Comparison of ENCODE assay signal across 1 cellular context in the genomic region with DNA sequence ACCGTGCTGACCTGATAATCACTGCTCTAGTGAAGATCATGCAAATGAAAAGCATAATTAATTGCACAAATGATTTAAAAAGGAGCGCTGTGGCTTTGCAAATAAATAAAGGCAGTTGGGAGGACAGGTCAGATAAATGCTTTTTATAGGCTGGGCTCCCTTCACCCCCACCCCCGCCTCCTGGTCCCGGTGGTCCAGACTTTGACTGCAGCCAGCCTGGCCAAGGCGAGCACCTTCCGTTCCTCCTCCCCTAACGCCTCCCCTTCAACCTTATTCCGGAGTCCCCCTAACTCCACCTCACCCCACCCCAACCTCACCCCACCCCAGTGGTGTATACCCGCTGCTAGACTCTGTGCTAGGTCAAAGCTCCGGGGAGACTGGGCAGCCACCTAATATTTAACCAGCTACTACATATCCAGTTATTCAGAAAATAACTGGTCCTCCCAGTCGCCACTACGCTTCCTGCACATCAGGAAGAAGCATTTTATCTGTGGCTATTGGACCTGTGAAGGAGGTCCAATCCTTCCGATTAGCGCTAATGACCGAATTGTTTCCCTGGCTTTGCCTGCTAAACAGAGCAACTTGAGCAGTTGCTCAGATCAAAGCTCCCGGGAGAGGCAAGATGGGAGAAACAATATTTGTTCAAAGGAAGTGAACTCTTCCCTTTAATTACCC.
TF ChIP-seq lines count a peak whose summit lies in the region.

No MANE protein-coding gene starts in this region.

TF ChIP-seq in K562, 482 proteins besides CTCF, POLR2A, EP300 and RAD21:
- no peak for TF ChIP-seq POLR3G (IDR thresholded peaks at IDR 0.05; ENCODE audit: extremely low read depth, insufficient read length, insufficient replicate concordance)
- no peak for TF ChIP-seq HOXB6 (CRISPR knock-in tag; IDR thresholded peaks at IDR 0.05; ENCODE audit: borderline replicate concordance)
- no peak for TF ChIP-seq ZNF766 (CRISPR knock-in tag; conservative IDR thresholded peaks at IDR 0.05)
- TF ChIP-seq, protein P1, sequence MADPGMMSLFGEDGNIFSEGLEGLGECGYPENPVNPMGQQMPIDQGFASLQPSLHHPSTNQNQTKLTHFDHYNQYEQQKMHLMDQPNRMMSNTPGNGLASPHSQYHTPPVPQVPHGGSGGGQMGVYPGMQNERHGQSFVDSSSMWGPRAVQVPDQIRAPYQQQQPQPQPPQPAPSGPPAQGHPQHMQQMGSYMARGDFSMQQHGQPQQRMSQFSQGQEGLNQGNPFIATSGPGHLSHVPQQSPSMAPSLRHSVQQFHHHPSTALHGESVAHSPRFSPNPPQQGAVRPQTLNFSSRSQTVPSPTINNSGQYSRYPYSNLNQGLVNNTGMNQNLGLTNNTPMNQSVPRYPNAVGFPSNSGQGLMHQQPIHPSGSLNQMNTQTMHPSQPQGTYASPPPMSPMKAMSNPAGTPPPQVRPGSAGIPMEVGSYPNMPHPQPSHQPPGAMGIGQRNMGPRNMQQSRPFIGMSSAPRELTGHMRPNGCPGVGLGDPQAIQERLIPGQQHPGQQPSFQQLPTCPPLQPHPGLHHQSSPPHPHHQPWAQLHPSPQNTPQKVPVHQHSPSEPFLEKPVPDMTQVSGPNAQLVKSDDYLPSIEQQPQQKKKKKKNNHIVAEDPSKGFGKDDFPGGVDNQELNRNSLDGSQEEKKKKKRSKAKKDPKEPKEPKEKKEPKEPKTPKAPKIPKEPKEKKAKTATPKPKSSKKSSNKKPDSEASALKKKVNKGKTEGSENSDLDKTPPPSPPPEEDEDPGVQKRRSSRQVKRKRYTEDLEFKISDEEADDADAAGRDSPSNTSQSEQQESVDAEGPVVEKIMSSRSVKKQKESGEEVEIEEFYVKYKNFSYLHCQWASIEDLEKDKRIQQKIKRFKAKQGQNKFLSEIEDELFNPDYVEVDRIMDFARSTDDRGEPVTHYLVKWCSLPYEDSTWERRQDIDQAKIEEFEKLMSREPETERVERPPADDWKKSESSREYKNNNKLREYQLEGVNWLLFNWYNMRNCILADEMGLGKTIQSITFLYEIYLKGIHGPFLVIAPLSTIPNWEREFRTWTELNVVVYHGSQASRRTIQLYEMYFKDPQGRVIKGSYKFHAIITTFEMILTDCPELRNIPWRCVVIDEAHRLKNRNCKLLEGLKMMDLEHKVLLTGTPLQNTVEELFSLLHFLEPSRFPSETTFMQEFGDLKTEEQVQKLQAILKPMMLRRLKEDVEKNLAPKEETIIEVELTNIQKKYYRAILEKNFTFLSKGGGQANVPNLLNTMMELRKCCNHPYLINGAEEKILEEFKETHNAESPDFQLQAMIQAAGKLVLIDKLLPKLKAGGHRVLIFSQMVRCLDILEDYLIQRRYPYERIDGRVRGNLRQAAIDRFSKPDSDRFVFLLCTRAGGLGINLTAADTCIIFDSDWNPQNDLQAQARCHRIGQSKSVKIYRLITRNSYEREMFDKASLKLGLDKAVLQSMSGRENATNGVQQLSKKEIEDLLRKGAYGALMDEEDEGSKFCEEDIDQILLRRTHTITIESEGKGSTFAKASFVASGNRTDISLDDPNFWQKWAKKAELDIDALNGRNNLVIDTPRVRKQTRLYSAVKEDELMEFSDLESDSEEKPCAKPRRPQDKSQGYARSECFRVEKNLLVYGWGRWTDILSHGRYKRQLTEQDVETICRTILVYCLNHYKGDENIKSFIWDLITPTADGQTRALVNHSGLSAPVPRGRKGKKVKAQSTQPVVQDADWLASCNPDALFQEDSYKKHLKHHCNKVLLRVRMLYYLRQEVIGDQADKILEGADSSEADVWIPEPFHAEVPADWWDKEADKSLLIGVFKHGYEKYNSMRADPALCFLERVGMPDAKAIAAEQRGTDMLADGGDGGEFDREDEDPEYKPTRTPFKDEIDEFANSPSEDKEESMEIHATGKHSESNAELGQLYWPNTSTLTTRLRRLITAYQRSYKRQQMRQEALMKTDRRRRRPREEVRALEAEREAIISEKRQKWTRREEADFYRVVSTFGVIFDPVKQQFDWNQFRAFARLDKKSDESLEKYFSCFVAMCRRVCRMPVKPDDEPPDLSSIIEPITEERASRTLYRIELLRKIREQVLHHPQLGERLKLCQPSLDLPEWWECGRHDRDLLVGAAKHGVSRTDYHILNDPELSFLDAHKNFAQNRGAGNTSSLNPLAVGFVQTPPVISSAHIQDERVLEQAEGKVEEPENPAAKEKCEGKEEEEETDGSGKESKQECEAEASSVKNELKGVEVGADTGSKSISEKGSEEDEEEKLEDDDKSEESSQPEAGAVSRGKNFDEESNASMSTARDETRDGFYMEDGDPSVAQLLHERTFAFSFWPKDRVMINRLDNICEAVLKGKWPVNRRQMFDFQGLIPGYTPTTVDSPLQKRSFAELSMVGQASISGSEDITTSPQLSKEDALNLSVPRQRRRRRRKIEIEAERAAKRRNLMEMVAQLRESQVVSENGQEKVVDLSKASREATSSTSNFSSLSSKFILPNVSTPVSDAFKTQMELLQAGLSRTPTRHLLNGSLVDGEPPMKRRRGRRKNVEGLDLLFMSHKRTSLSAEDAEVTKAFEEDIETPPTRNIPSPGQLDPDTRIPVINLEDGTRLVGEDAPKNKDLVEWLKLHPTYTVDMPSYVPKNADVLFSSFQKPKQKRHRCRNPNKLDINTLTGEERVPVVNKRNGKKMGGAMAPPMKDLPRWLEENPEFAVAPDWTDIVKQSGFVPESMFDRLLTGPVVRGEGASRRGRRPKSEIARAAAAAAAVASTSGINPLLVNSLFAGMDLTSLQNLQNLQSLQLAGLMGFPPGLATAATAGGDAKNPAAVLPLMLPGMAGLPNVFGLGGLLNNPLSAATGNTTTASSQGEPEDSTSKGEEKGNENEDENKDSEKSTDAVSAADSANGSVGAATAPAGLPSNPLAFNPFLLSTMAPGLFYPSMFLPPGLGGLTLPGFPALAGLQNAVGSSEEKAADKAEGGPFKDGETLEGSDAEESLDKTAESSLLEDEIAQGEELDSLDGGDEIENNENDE (IDR thresholded peaks at IDR 0.05; ENCODE audit: low read depth, low read length), result no peak
- peak; percentile 9 for TF ChIP-seq ZFP36 (IDR thresholded peaks at IDR 0.05; ENCODE audit: low read depth, low read length, partially characterized antibody)
- TF ChIP-seq MTA2 (IDR thresholded peaks at IDR 0.05; ENCODE audit: low read depth), result no peak
- no peak for TF ChIP-seq HEY1 (CRISPR knock-in tag; IDR thresholded peaks at IDR 0.05; ENCODE audit: borderline replicate concordance)
- TF ChIP-seq DIDO1 (tag; IDR thresholded peaks at IDR 0.05; ENCODE audit: low read depth), result no peak
TF ChIP-seq in K562: peak in this region for 1.
